Comparison of ENCODE assay signal across 12 cellular contexts in genomic region chr2:70111752-70112591, GRCh38. TPM values are rescaled to one million over a fixed set of nuclear protein-coding genes. Genes with fewer than 3 reads are reported as not detected.
DNase-seq lines count a peak whose midpoint lies in the region; ATAC-seq and TF ChIP-seq lines count a peak whose summit lies in the region.
"Had no signal": no experiment of that assay in that cellular context is flagged by ENCODE, and none has a peak within 500 bp of the region (broad histone marks: within the 10 kb centered on the region; RNA-seq: fewer than 3 reads in every experiment).

No MANE protein-coding gene starts in this region.

- POLR2A ChIA-PET in Panc1 (lab: Charles Lee): interaction anchor here (0.7 kb wide), 2 partner anchors 182 to 357 kb away, joined by 13 to 15 read pairs; partner anchors contain the start of gene SNRPG

- H3K27me3 Mint-ChIP-seq in activated naive CD8-positive, alpha-beta T cell: no peaks in the 10 kb centered on the region
- no peaks in the 10 kb centered on the region for H3K27me3 Mint-ChIP-seq in activated naive CD8-positive, alpha-beta T cell treated with anti-CD3 and anti-CD28 coated beads for 36 hours
- no peaks in the 10 kb centered on the region for H3K27me3 Mint-ChIP-seq in type B pancreatic cell

- H3K36me3 ChIP-seq in Panc1 (ENCODE audit: control insufficient read depth, insufficient read depth, low read length) (no peaks in the 10 kb centered on the region), left ventricle myocardium inferior (no peaks in the 10 kb centered on the region)

- CTCF ChIA-PET in Panc1 (lab: Charles Lee): no interaction called here

- H3K9me3 Mint-ChIP-seq in activated naive CD8-positive, alpha-beta T cell (ENCODE audit: low read depth): no peaks in the 10 kb centered on the region
- no peaks in the 10 kb centered on the region for H3K9me3 Mint-ChIP-seq in activated naive CD8-positive, alpha-beta T cell treated with anti-CD3 and anti-CD28 coated beads for 36 hours
- H3K9me3 Mint-ChIP-seq in type B pancreatic cell: no peaks in the 10 kb centered on the region
- H3K9me3 Mint-ChIP-seq: T-helper 1 cell treated with Interleukin-12 subunit alpha and Interleukin-12 subunit beta and Interleukin-4 antibody, amounts not matched to agents 30 μg/mL and 1 μg/mL, for 36 hours had no signal

- in situ Hi-C loops in Panc1 (cut with HindIII; ENCODE audit: low pct_unique_long_range_greater_than_20kb, low sequenced_read_pairs): no loop called here

- DNase-seq in activated naive CD8-positive, alpha-beta T cell treated with anti-CD3 and anti-CD28 coated beads for 36 hours: no peak
- no peak for DNase-seq in Panc1 (ENCODE audit: low read depth, low spot score)
- DNase-seq in hepatic stellate cell (ENCODE audit: low spot score): peak; percentile 80
- DNase-seq in type B pancreatic cell (ENCODE audit: extremely low spot score, unreplicated experiment): no peak
- no peak for DNase-seq in left ventricle myocardium inferior
- no peak for DNase-seq in substantia nigra (lab: John Stamatoyannopoulos, UW)
- DNase-seq: cerebellar nuclear complex; stimulated activated CD4-positive, alpha-beta T cell treated with anti-CD3 and anti-CD28 coated beads, Interleukin-4, amount 100 ng/mL, for 1 hour had no signal

- H3K36me3 Mint-ChIP-seq in activated naive CD8-positive, alpha-beta T cell: no peaks in the 10 kb centered on the region
- no peaks in the 10 kb centered on the region for H3K36me3 Mint-ChIP-seq in activated naive CD8-positive, alpha-beta T cell treated with anti-CD3 and anti-CD28 coated beads for 36 hours
- no peaks in the 10 kb centered on the region for H3K36me3 Mint-ChIP-seq in type B pancreatic cell

- peaks cover 50% of the 10 kb centered on the region for H3K4me1 ChIP-seq in Panc1 (ENCODE audit: control insufficient read depth, insufficient read depth, low read length)
- H3K4me1 ChIP-seq in left ventricle myocardium inferior: peaks cover 58% of the 10 kb centered on the region

- peak overlapping the region; percentile 78 for H3K27ac ChIP-seq in Panc1 (ENCODE audit: low read length)
- no peak overlapping the region for H3K27ac ChIP-seq in left ventricle myocardium inferior (replicated peaks)
- no peak overlapping the region for H3K27ac ChIP-seq in substantia nigra (ENCODE audit: low read depth, low read length, poor library complexity, severe bottlenecking)
- H3K27ac ChIP-seq: KMS-11 had no signal

- no TSS peak for BruUV-seq in Panc1 (replicated peaks; lab: Mats Ljungman, UMichigan)

- peaks cover 73% of the 10 kb centered on the region for H3K4me1 Mint-ChIP-seq in activated naive CD8-positive, alpha-beta T cell (ENCODE audit: low read depth)
- peaks cover 58% of the 10 kb centered on the region for H3K4me1 Mint-ChIP-seq in activated naive CD8-positive, alpha-beta T cell treated with anti-CD3 and anti-CD28 coated beads for 36 hours
- peaks cover 48% of the 10 kb centered on the region for H3K4me1 Mint-ChIP-seq in type B pancreatic cell (ENCODE audit: unreplicated experiment)

- ATAC-seq in Panc1 (no peak), HG03139 (IDR thresholded peaks at IDR 0.05; ENCODE audit: unreplicated experiment) (no peak)

- TF ChIP-seq CTCF in Panc1 (IDR thresholded peaks at IDR 0.05): no peak
- TF ChIP-seq CTCF in type B pancreatic cell (conservative IDR thresholded peaks at IDR 0.05): no peak
- no peak for TF ChIP-seq CTCF in left ventricle myocardium inferior (IDR thresholded peaks at IDR 0.05; ENCODE audit: borderline replicate concordance)

- H3K9me3 ChIP-seq in Panc1 (ENCODE audit: control insufficient read depth, insufficient read depth, low read depth, low read length) (no peaks in the 10 kb centered on the region), left ventricle myocardium inferior (replicated peaks) (no peaks in the 10 kb centered on the region)

- H3K4me3 Mint-ChIP-seq in activated naive CD8-positive, alpha-beta T cell: no peak overlapping the region
- H3K4me3 Mint-ChIP-seq in activated naive CD8-positive, alpha-beta T cell treated with anti-CD3 and anti-CD28 coated beads for 36 hours: no peak overlapping the region
- H3K4me3 Mint-ChIP-seq in type B pancreatic cell: peak overlapping the region; percentile 17
- H3K4me3 Mint-ChIP-seq: T-helper 1 cell treated with Interleukin-12 subunit alpha and Interleukin-12 subunit beta and Interleukin-4 antibody, amounts not matched to agents 30 μg/mL and 1 μg/mL, for 36 hours had no signal

- intact Hi-C loops in Panc1 (cut with micrococcal nuclease; ENCODE audit: unreplicated experiment) (no loop called here), left ventricle myocardium inferior (cut with micrococcal nuclease) (no loop called here)

- peak overlapping the region; percentile 64 for H3K27ac Mint-ChIP-seq in activated naive CD8-positive, alpha-beta T cell
- no peak overlapping the region for H3K27ac Mint-ChIP-seq in activated naive CD8-positive, alpha-beta T cell treated with anti-CD3 and anti-CD28 coated beads for 36 hours
- H3K27ac Mint-ChIP-seq in type B pancreatic cell: peak overlapping the region; percentile 79

- H3K4me3 ChIP-seq in Panc1 (ENCODE audit: low read depth in 2 of 2, low read length in 2 of 2) (peak overlapping the region in 1 of 2 experiments; percentile 10; a peak in 1 of 4 replicates), left ventricle myocardium inferior (no peak overlapping the region)

- H3K27me3 ChIP-seq in Panc1 (ENCODE audit: control insufficient read depth, insufficient read depth, low read length): no peaks in the 10 kb centered on the region
- H3K27me3 ChIP-seq in left ventricle myocardium inferior (ENCODE audit: low read depth): no peaks in the 10 kb centered on the region

RNA-seq across cellular contexts. Expression of gene PCBP1, which starts 24.7 kb away (rescaled TPM):
- total RNA-seq in activated naive CD8-positive, alpha-beta T cell treated with anti-CD3 and anti-CD28 coated beads for 36 hours: 100 to 1,000 TPM; 449 to 455 TPM
- total RNA-seq in Panc1 (2021; ENCODE audit: unreplicated experiment) (276 TPM), type B pancreatic cell (ENCODE audit: low replicate concordance) (316 and 349 TPM in 2 replicates), left ventricle myocardium inferior (205 TPM)
- polyA plus RNA-seq in Panc1 (2012; ENCODE audit: insufficient read length): 289 TPM
